ENCODE assay signal across 7 cellular contexts in the genomic region with DNA sequence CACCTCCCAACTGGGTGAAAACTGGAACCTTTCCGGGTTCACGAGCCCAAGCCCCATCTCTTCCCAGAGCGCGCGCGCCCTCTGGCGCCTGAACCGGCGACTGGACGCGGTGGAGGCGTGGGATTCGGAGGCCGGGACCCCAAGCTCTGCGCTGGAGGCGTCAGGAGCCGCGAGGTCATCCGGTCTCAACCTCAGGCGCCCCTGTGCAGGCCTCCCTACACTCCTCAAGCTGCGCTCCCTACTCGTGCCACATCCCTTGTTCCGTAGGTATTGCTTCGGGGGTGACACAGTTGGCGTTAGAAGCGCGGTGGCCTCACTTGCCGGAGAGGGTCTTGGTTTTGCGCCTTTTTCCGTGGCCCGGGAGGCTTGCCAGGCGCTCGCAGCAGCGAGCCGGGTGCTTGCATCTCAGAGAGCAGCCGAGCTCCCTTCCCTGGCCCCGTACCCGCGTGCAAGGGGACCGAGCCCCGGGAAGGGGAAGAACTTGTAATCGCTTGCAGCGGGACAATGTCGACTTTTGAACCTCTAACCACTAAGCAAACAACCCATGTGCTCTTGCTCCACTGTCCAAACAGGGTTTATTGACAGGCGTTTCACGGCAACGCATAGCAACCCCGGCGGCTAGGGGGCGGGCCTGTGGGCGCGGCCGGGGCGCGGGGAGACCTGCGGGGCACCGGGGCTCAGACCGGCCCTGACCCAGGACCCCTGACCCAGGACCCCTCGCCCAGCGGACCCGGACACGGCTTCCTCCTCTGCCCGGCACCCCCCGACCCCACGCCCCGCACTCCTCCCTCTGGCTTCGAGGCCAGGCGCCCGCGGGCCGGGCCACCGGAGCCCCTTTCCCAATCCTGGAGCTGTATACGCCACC. TPM values are rescaled to one million over a fixed set of nuclear protein-coding genes. Genes with fewer than 3 reads are reported as not detected.
DNase-seq lines count a peak whose midpoint lies in the region; TF ChIP-seq lines count a peak whose summit lies in the region.

No MANE protein-coding gene starts in this region.

- H3K9ac ChIP-seq in HUES6 (ENCODE audit: low read length) = peak overlapping the region; percentile 31
- no peak overlapping the region for H3K9ac ChIP-seq in neural cell (ENCODE audit: low read length)

- H3K4me3 ChIP-seq in HUES6 (ENCODE audit: low read depth, low read length) (peak overlapping the region; percentile 41), esophagus squamous epithelium (peak overlapping the region in 2 of 4 donors; percentile 41 to 58), neural cell (ENCODE audit: low read length) (peak overlapping the region; percentile 41)

- H3F3A ChIP-seq in neural cell (ENCODE audit: insufficient read depth, low read length, poor library complexity, severe bottlenecking) = no peaks in the 10 kb centered on the region

- no peak for TF ChIP-seq RAD21 in neural cell (conservative IDR thresholded peaks at IDR 0.05)

- H2AFZ ChIP-seq in neural cell (ENCODE audit: low read depth, low read length) = no peak overlapping the region

- TF ChIP-seq POLR2A in esophagus squamous epithelium (IDR thresholded peaks at IDR 0.05) = no peak

- no peaks in the 10 kb centered on the region for H3K9me3 Mint-ChIP-seq in T-helper 1 cell treated with Interleukin-12 subunit alpha and Interleukin-12 subunit beta and Interleukin-4 antibody, amounts not matched to agents 30 μg/mL and 1 μg/mL, for 36 hours

- intact Hi-C loops in esophagus squamous epithelium (cut with DNase I) = no loop called here

- no peaks in the 10 kb centered on the region for H4K20me1 ChIP-seq in neural cell (ENCODE audit: insufficient read depth)

- H3K27me3 ChIP-seq in HUES6 (ENCODE audit: control insufficient read depth, insufficient read depth, low read length) = peaks cover 100% of the 10 kb centered on the region
- H3K27me3 ChIP-seq in esophagus squamous epithelium = peaks cover 23 to 100% (median 34%) of the 10 kb centered on the region in 4 donors
- peaks cover 100% of the 10 kb centered on the region for H3K27me3 ChIP-seq in neural cell (ENCODE audit: insufficient read depth, low read depth, low read length)

- no peaks in the 10 kb centered on the region for H3K79me2 ChIP-seq in neural cell (replicated peaks; ENCODE audit: insufficient read depth, low read length)

- no peak overlapping the region for H3K27ac Mint-ChIP-seq in T-helper 1 cell treated with Interleukin-12 subunit alpha and Interleukin-12 subunit beta and Interleukin-4 antibody, amounts not matched to agents 30 μg/mL and 1 μg/mL, for 36 hours

- H3K27ac ChIP-seq in HUES6 (ENCODE audit: low read depth, low read length) (no peak overlapping the region), esophagus squamous epithelium (no peak overlapping the region), neural cell (ENCODE audit: low read length) (no peak overlapping the region)

- WGBS in esophagus squamous epithelium, 2 donors = 0% methylated on average over 2 to 9 of the region's 73 CpGs

- no peak for TF ChIP-seq EP300 in neural cell (conservative IDR thresholded peaks at IDR 0.05; ENCODE audit: poor library complexity, severe bottlenecking)

- peaks cover 38% of the 10 kb centered on the region for H3K4me1 ChIP-seq in HUES6 (ENCODE audit: control insufficient read depth, insufficient read depth, low read length)
- peaks cover 8 to 23% (median 14%) of the 10 kb centered on the region in 3 donors for H3K4me1 ChIP-seq in esophagus squamous epithelium

- H3K4me2 ChIP-seq in neural cell (ENCODE audit: low read length) = no peak overlapping the region

- peak in 4 of 6 experiments; percentile 15 to 56 (median 42) for TF ChIP-seq CTCF in esophagus squamous epithelium (IDR thresholded peaks at IDR 0.05)
- peak; percentile 56 for TF ChIP-seq CTCF in neural cell (IDR thresholded peaks at IDR 0.05; ENCODE audit: poor library complexity, severe bottlenecking)

- H3K9me3 ChIP-seq in HUES6 (ENCODE audit: control insufficient read depth, insufficient read depth, low read depth, low read length) (no peaks in the 10 kb centered on the region), esophagus squamous epithelium (no peaks in the 10 kb centered on the region), neural cell (ENCODE audit: low read length) (no peaks in the 10 kb centered on the region)

- no peaks in the 10 kb centered on the region for H3K36me3 Mint-ChIP-seq in T-helper 1 cell treated with Interleukin-12 subunit alpha and Interleukin-12 subunit beta and Interleukin-4 antibody, amounts not matched to agents 30 μg/mL and 1 μg/mL, for 36 hours (ENCODE audit: low read depth)

- no peaks in the 10 kb centered on the region for H3K9me2 ChIP-seq in neural cell (ENCODE audit: insufficient read depth, low read length)

- H3K4me3 Mint-ChIP-seq in T-helper 1 cell treated with Interleukin-12 subunit alpha and Interleukin-12 subunit beta and Interleukin-4 antibody, amounts not matched to agents 30 μg/mL and 1 μg/mL, for 36 hours = peak overlapping the region; percentile 59

- DNase-seq in GDM1 (lab: John Stamatoyannopoulos, UW) (peak; percentile 53), esophagus squamous epithelium (lab: John Stamatoyannopoulos, UW) (no peak), germinal center (ENCODE audit: low spot score) (no peak)
- DNase-seq in activated CD4-positive, CD25-positive, alpha-beta regulatory T cell (lab: John Stamatoyannopoulos, UW) = no peak

- H3K36me3 ChIP-seq in HUES6 (ENCODE audit: control insufficient read depth, insufficient read depth, low read length) = no peaks in the 10 kb centered on the region
- H3K36me3 ChIP-seq in esophagus squamous epithelium = no peaks in the 10 kb centered on the region
- no peaks in the 10 kb centered on the region for H3K36me3 ChIP-seq in neural cell (ENCODE audit: insufficient read depth, low read length)

- peaks cover 3% of the 10 kb centered on the region for H3K4me1 Mint-ChIP-seq in T-helper 1 cell treated with Interleukin-12 subunit alpha and Interleukin-12 subunit beta and Interleukin-4 antibody, amounts not matched to agents 30 μg/mL and 1 μg/mL, for 36 hours (ENCODE audit: low read depth)

- peaks cover 91% of the 10 kb centered on the region for H3K27me3 Mint-ChIP-seq in T-helper 1 cell treated with Interleukin-12 subunit alpha and Interleukin-12 subunit beta and Interleukin-4 antibody, amounts not matched to agents 30 μg/mL and 1 μg/mL, for 36 hours (ENCODE audit: low read depth)

TF ChIP-seq in neural cell, 6 proteins besides CTCF, POLR2A, EP300 and RAD21:
- TF ChIP-seq MXI1 (conservative IDR thresholded peaks at IDR 0.05; ENCODE audit: poor library complexity, severe bottlenecking) = no peak
- TF ChIP-seq EZH2 (IDR thresholded peaks at IDR 0.05; ENCODE audit: borderline replicate concordance, insufficient read depth, low read length, poor library complexity, severe bottlenecking) = peak; percentile 83
- peak; percentile 39 for TF ChIP-seq SMC3 (conservative IDR thresholded peaks at IDR 0.05; ENCODE audit: poor library complexity)
- TF ChIP-seq POLR2AphosphoS5 (IDR thresholded peaks at IDR 0.05) = no peak
TF ChIP-seq in neural cell: peak in this region for 2.

RNA-seq across cellular contexts. Expression of a gene that starts 8.5 kb away (rescaled TPM):
- total RNA-seq in esophagus squamous epithelium = not detected
- polyA plus RNA-seq in neural cell = not detected in 2 replicates
- polyA minus RNA-seq in neural cell = not detected in 2 replicates

RNA-seq across cellular contexts. Expression of a gene that starts 27.9 kb away (rescaled TPM):
- not detected for total RNA-seq in esophagus squamous epithelium
- not detected in 2 replicates for polyA plus RNA-seq in neural cell
- not detected in 2 replicates for polyA minus RNA-seq in neural cell

RNA-seq across cellular contexts. Expression of a gene that starts 40.8 kb away (rescaled TPM):
- total RNA-seq in esophagus squamous epithelium = not detected
- polyA plus RNA-seq in neural cell = not detected in 2 replicates
- polyA minus RNA-seq in neural cell = not detected in 2 replicates
